1 cellular context compared by ENCODE assay signal in the genomic region with DNA sequence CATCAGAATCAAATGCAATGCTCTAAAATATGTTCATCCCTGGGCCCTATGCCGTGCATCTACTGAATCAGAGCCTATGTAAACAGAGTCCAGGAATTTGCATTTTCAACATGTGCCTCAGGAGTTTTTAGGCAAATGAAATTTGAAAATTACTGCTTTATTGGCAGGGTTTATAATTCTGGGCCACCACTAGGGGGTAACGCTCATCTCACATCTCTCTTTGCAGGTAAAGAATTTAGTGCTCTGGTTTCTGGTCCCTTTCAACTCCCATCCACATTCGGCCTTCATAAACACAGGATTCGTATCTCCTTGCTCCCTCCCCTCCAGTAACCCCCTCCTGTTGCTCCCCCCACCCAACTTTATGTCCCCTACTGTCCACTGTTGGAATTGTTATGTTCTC.
TF ChIP-seq lines count a peak whose summit lies in the region.

No MANE protein-coding gene starts in this region.

TF ChIP-seq in HCT116, 20 proteins besides CTCF, POLR2A, EP300 and RAD21 (continued from another document):
- TF ChIP-seq, protein P1, sequence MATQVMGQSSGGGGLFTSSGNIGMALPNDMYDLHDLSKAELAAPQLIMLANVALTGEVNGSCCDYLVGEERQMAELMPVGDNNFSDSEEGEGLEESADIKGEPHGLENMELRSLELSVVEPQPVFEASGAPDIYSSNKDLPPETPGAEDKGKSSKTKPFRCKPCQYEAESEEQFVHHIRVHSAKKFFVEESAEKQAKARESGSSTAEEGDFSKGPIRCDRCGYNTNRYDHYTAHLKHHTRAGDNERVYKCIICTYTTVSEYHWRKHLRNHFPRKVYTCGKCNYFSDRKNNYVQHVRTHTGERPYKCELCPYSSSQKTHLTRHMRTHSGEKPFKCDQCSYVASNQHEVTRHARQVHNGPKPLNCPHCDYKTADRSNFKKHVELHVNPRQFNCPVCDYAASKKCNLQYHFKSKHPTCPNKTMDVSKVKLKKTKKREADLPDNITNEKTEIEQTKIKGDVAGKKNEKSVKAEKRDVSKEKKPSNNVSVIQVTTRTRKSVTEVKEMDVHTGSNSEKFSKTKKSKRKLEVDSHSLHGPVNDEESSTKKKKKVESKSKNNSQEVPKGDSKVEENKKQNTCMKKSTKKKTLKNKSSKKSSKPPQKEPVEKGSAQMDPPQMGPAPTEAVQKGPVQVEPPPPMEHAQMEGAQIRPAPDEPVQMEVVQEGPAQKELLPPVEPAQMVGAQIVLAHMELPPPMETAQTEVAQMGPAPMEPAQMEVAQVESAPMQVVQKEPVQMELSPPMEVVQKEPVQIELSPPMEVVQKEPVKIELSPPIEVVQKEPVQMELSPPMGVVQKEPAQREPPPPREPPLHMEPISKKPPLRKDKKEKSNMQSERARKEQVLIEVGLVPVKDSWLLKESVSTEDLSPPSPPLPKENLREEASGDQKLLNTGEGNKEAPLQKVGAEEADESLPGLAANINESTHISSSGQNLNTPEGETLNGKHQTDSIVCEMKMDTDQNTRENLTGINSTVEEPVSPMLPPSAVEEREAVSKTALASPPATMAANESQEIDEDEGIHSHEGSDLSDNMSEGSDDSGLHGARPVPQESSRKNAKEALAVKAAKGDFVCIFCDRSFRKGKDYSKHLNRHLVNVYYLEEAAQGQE (IDR thresholded peaks at IDR 0.05; ENCODE audit: low read depth): no peak
- no peak for TF ChIP-seq JUND (IDR thresholded peaks at IDR 0.05)
